Comparison of ENCODE assay signal across 1 cellular context in the genomic region with DNA sequence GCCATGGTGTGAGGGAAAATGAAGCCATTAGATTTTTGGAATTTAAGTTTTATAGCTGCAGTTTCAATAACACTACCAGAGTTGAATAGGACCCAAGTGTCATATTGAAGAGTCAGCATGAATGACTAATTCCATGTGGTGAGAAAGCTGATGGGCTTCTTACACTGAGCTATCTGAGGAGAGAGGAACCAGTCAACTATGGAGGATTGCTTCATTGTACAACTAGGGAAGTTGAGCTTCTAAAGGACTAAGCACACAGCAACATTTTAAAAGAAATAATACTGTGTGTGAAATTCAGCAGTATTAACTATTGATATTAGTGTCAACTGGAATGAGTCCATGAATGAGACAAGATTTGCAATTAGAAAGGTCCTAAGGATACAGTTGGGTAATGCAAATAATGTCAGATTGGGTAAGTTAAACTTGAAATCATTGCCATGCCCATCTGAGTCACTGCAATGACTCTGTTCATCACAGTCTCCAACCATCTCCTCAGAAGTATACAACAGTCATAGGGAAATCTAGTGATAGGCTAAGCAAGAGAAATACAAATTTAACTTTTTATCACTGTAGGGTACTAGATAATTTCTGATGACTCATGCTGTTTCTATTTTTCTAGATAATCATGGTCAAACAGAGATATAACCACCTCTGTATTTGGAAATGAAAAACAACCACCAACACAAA.
TF ChIP-seq lines count a peak whose summit lies in the region.

No MANE protein-coding gene starts in this region.

TF ChIP-seq in A549, 52 proteins besides CTCF, POLR2A, EP300 and RAD21 (continued from another document):
- no peak for TF ChIP-seq HEYL (CRISPR knock-in tag; IDR thresholded peaks at IDR 0.05)
